In the genomic region with DNA sequence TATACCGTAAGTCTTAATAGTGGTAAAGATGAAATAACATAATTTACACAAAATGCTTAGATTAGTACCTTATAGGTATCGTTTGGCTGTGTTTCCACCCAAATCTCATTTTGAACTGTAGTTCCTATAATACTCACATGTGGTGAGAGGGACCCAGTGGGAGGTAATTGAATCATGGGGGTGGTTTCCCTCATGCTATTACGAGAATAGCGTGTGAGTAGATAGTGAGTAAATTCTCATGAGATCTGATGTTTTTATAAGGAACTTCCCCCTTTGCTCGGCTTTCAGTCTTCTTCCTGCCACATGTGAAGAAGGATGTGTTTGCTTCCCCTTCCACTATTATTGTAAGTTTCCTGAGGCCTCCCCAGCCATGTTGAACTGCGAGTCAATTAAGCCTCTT, we compare ENCODE assay signal across 11 cellular contexts.
DNase-seq lines count a peak whose midpoint lies in the region; ATAC-seq, FAIRE-seq and TF ChIP-seq lines count a peak whose summit lies in the region.
"Had no signal": no experiment of that assay in that cellular context is flagged by ENCODE, and none has a peak within 500 bp of the region (broad histone marks: within the 10 kb centered on the region; RNA-seq: fewer than 3 reads in every experiment).

No MANE protein-coding gene starts in this region.

- H3K9me3 ChIP-seq in HAP-1 = no peaks in the 10 kb centered on the region

- H3K36me3 ChIP-seq in HAP-1 (replicated peaks) = no peaks in the 10 kb centered on the region

- DNase-seq in EH (ENCODE audit: low read depth) (peak; percentile 45), HK-2 (ENCODE audit: unreplicated experiment) (peak; percentile 1), choroid plexus epithelial cell (ENCODE audit: low read depth) (peak; percentile 93), mesenteric fat pad (ENCODE audit: low spot score) (no peak), D721Med (ENCODE audit: insufficient read length, low spot score) (no peak), HAP-1 (ENCODE audit: low spot score in 2 of 2) (no peak)
- DNase-seq: activated CD8-positive, alpha-beta memory T cell treated with anti-CD3 and anti-CD28 coated beads, Interleukin-2, amount 50 U/mL, for 4 hours; CD4-positive, alpha-beta T cell had no signal

- H3K4me3 ChIP-seq in choroid plexus epithelial cell (ENCODE audit: low read depth, low read length) (no peak overlapping the region), HAP-1 (no peak overlapping the region)

- in situ Hi-C loops in HAP-1 (cut with MboI; ENCODE audit: low sequenced_read_pairs) = no loop called here

- peak; percentile 80 for ATAC-seq in GM21825 (IDR thresholded peaks at IDR 0.05; ENCODE audit: unreplicated experiment)
- no peak for ATAC-seq in GM21515 (IDR thresholded peaks at IDR 0.05; ENCODE audit: unreplicated experiment)
- ATAC-seq: HCT116 had no signal

- TF ChIP-seq CTCF in choroid plexus epithelial cell (conservative IDR thresholded peaks at IDR 0.05; ENCODE audit: low read depth, low read length) = no peak
- no peak for TF ChIP-seq CTCF in D721Med (IDR thresholded peaks at IDR 0.05; ENCODE audit: insufficient read depth, missing control alignments)

- H3K4me1 ChIP-seq in HAP-1 = no peaks in the 10 kb centered on the region

- FAIRE-seq in D721Med (lab: Jason Lieb, UNC) = no peak

- no peaks in the 10 kb centered on the region for H3K27me3 ChIP-seq in HAP-1 (ENCODE audit: low read depth)

Comparison
In these comparisons a context has a peak if more than half of its experiments do, and no peak if none do; other contexts are left out.
1. DNase-seq: peak in EH (single experiment), HK-2 (single experiment) and choroid plexus epithelial cell (single experiment); none in mesenteric fat pad (single experiment), D721Med (single experiment) and HAP-1 (0 of 2).